8 cellular contexts compared by ENCODE assay signal in the genomic region with DNA sequence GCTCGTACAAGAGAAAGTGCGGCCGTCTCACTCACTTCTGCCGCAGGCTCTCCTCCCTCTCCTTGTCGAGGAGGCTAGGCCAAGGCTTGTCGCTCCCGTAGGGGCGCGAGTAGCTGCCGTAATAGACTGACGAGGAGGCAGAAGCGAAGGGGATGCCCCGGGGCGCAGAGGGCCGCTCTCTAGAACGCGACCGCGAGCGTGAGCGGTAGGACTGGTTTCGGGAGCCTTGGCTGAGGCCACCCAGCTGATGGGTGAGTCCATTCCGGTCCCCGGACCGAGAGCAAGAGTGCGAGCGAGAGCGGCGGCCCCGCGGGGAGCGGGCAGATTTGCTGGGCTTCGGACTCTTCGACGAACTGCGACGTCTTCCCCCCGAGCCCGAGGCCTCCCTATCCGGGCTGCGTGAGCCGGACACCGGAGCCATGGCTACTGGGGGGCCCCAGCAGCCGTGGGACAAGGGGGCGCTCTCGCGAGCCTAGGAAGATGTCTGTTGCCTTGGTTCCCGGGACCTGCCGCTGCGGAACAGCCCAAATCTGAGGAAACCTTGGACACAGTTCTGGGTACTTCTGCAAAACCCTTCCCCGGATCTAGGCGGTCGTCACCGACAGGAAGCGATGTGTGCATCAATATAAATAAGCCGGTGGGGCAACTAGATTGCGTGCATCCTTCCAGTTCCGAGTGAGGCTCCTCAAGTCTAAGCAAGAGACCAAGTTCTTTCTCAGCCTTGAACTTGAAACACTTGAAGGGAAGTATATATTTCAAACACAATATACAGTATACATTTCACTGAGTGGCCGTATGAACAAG. TPM values are rescaled to one million over a fixed set of nuclear protein-coding genes. Genes with fewer than 3 reads are reported as not detected.
DNase-seq lines count a peak whose midpoint lies in the region; ATAC-seq, FAIRE-seq and TF ChIP-seq lines count a peak whose summit lies in the region.

A gene (minus strand): TSS at position 567 of the 804 bp plus-strand sequence. CDS start 146 bp downstream, at position 421.

- H3K4me3 Mint-ChIP-seq in natural killer cell: peak within 1 kb of the TSS; percentile 91

- peaks cover 19 to 21% of the 10 kb centered on the region in 2 donors for H3K4me1 Mint-ChIP-seq in natural killer cell

- no peaks in the 10 kb centered on the region for H3K36me3 Mint-ChIP-seq in natural killer cell

- peak; percentile 88 for ATAC-seq in RWPE2 (ENCODE audit: low read depth)
- peak; percentile 85 to 95 (median 85) for ATAC-seq in natural killer cell

- TF ChIP-seq CTCF in LNCaP clone FGC (IDR thresholded peaks at IDR 0.05; ENCODE audit: control insufficient read depth, extremely low read depth, insufficient read depth): 0 out of 2 replicates have a peak, but pooled peaks have one; percentile 15
- peak; percentile 30 for TF ChIP-seq CTCF in RWPE2 (IDR thresholded peaks at IDR 0.05; ENCODE audit: poor library complexity, severe bottlenecking)
- TF ChIP-seq CTCF in natural killer cell (IDR thresholded peaks at IDR 0.05): no peak

- H3K9me3 ChIP-seq in RWPE2 (ENCODE audit: severe bottlenecking): no peaks in the 10 kb centered on the region

- TF ChIP-seq POLR2A in H54 (IDR thresholded peaks at IDR 0.05; ENCODE audit: low read depth, low read length): peak; percentile 66

- DNase-seq in ELR (ENCODE audit: low read depth) (peak; percentile 93), H54 (ENCODE audit: insufficient read length, low spot score) (peak; percentile 56), LNCaP clone FGC (ENCODE audit: low read depth) (peak; percentile 80), RWPE2 (ENCODE audit: low spot score) (peak; percentile 78), fibroblast of peridontal ligament (ENCODE audit: extremely low read depth) (peak; percentile 97), natural killer cell (peak; percentile 75)
- peak; percentile 76 for DNase-seq in activated effector memory CD4-positive, alpha-beta T cell treated with Interleukin-2 at 50 U/mL for 16 hours
- peak; percentile 64 to 84 (median 70) for DNase-seq in stimulated activated naive CD4-positive, alpha-beta T cell (lab: John Stamatoyannopoulos, UW)

- intact Hi-C loops in natural killer cell (cut with micrococcal nuclease): no loop called here

- peak; percentile 88 for FAIRE-seq in H54 (lab: Jason Lieb, UNC)

- no peaks in the 10 kb centered on the region for H3K27me3 ChIP-seq in RWPE2 (ENCODE audit: insufficient read depth, poor library complexity, severe bottlenecking)

- no peaks in the 10 kb centered on the region for H3K9me3 Mint-ChIP-seq in natural killer cell

- H3K4me3 ChIP-seq in LNCaP clone FGC (ENCODE audit: low read depth, low read length): peak within 1 kb of the TSS; percentile 83
- peak within 1 kb of the TSS; percentile 84 for H3K4me3 ChIP-seq in RWPE2 (ENCODE audit: severe bottlenecking)

- H3K27me3 Mint-ChIP-seq in natural killer cell (ENCODE audit: low read depth in 2 of 2): peaks cover under 1 to 10% of the 10 kb centered on the region in 2 donors

- H3K36me3 ChIP-seq in RWPE2 (ENCODE audit: low read depth): no peaks in the 10 kb centered on the region

- peak within 1 kb of the TSS; percentile 74 for H3K27ac ChIP-seq in RWPE2 (ENCODE audit: poor library complexity, severe bottlenecking)

- peak within 1 kb of the TSS; percentile 90 to 94 for H3K27ac Mint-ChIP-seq in natural killer cell

- H3K4me1 ChIP-seq in RWPE2 (ENCODE audit: insufficient read depth, poor library complexity, severe bottlenecking): no peaks in the 10 kb centered on the region

RNA-seq across cellular contexts. Expression of the gene that starts here (rescaled TPM):
- 10 to 100 TPM; 14.7 to 20.0 (median 15.4) TPM for total RNA-seq in natural killer cell

Comparison
In these comparisons a context has a peak if more than half of its experiments do, and no peak if none do; other contexts are left out.
1. Peak in every context shown above with its lines: DNase-seq, ATAC-seq, H3K4me3 ChIP-seq and H3K27ac ChIP-seq.